ENCODE assay signal across 8 cellular contexts in the genomic region with DNA sequence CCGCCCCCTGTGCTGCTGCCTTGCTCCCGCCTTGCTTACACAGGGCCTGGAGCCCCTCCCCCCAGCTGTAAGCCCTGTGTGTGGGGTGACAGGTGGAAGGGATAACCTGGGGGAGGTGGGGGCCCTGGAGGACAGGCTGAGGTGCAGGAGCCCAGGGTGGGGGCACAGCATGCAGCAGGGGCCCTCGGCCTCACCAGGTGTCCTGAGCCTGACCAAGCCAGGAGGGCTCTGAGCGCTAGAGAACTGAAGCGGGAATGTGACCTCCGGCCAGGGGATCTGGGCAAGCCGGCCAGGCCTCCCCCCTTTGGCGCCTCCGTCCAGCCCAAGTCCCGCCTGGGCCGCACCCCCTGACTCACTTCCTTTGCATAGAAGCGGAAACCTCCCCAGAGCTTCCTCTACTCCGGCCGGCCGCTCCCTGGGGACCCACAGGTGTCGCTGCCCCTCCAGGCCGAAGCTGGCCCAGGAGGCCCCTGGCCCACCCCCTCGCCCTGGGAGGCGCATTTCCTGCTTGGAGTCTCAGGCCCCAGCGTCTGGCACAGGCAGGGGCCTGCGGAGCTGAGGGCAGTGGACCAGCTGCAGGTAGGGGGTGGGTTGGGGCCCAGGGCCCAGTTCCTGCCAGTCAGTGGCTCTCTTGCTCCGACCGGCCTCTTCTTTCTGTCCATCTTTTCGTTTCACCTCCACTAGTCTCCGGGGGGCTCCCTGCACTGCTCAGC. TPM values are rescaled to one million over a fixed set of nuclear protein-coding genes. Genes with fewer than 3 reads are reported as not detected.
DNase-seq lines count a peak whose midpoint lies in the region; ATAC-seq and TF ChIP-seq lines count a peak whose summit lies in the region.

TSS of gene TOR4A (plus strand) at position 398 of the 713 bp plus-strand sequence. CDS start 964 bp downstream, outside the sequence.

- peaks cover 13% of the 10 kb centered on the region for H3K4me1 ChIP-seq in Panc1 (ENCODE audit: control insufficient read depth, insufficient read depth, low read length)

- TF ChIP-seq CTCF in Panc1 (IDR thresholded peaks at IDR 0.05) (peak; percentile 64), cardiac fibroblast (IDR thresholded peaks at IDR 0.05; ENCODE audit: low read depth, low read length) (no peak)

- in situ Hi-C loops in ACHN (cut with HindIII; ENCODE audit: low pct_ligation_motif_present, low pct_unique_long_range_greater_than_20kb, low sequenced_read_pairs) = no loop called here
- in situ Hi-C loops in Panc1 (cut with HindIII; ENCODE audit: low pct_unique_long_range_greater_than_20kb, low sequenced_read_pairs) = no loop called here

- DNase-seq in ACHN = peak; percentile 91
- DNase-seq in Panc1 (ENCODE audit: low read depth, low spot score) = no peak
- DNase-seq in cardiac fibroblast (ENCODE audit: low read depth in 2 of 2) = peak; percentile 92 to 94
- peak; percentile 95 for DNase-seq in islet precursor cell
- DNase-seq in stimulated activated CD8-positive, alpha-beta memory T cell treated with anti-CD3 and anti-CD28 coated beads, Interleukin-4, amount 100 ng/mL, for 48 hours = peak; percentile 68
- DNase-seq in SIG-M5 (lab: John Stamatoyannopoulos, UW) = no peak

- H3K27me3 ChIP-seq in Panc1 (ENCODE audit: control insufficient read depth, insufficient read depth, low read length) = no peaks in the 10 kb centered on the region

- peaks cover 3% of the 10 kb centered on the region; the same call in 1 of the 2 replicates for H3K36me3 ChIP-seq in Panc1 (ENCODE audit: control insufficient read depth, insufficient read depth, low read length)

- peak within 1 kb of the TSS; percentile 84 for H3K27ac ChIP-seq in Panc1 (ENCODE audit: low read length)

- CTCF ChIA-PET in Panc1 (lab: Charles Lee) = interaction anchor here (1.1 kb wide), 1 partner anchor 9 kb away, joined by 3 read pairs; no protein-coding TSS in a partner anchor

- POLR2A ChIA-PET in Panc1 (lab: Charles Lee) = interaction anchor here (0.5 kb wide), 1 partner anchor 10 kb away, joined by 9 read pairs; no protein-coding TSS in a partner anchor

- ATAC-seq in GM18502 (IDR thresholded peaks at IDR 0.05; ENCODE audit: poor library complexity, unreplicated experiment) = peak; percentile 63
- ATAC-seq in HG02943 (IDR thresholded peaks at IDR 0.05; ENCODE audit: low read depth, unreplicated experiment) = peak; percentile 72
- ATAC-seq in Panc1 = peak; percentile 89

- intact Hi-C loops in Panc1 (cut with micrococcal nuclease; ENCODE audit: unreplicated experiment) = no loop called here

- H3K9me3 ChIP-seq in Panc1 (ENCODE audit: control insufficient read depth, insufficient read depth, low read depth, low read length) = no peaks in the 10 kb centered on the region

- peak within 1 kb of the TSS; percentile 55 to 73 for H3K4me3 ChIP-seq in Panc1 (ENCODE audit: low read depth in 2 of 2, low read length in 2 of 2)
- H3K4me3 ChIP-seq in cardiac fibroblast (replicated peaks in 1 of 2; ENCODE audit: low read depth in 2 of 2, low read length in 2 of 2) = peak within 1 kb of the TSS; percentile 61 to 64

- TSS peak; percentile 63 for BruUV-seq in Panc1 (replicated peaks; lab: Mats Ljungman, UMichigan)

RNA-seq across cellular contexts. Expression of gene TOR4A, which starts in this region (rescaled TPM):
- total RNA-seq in Panc1 (2021; ENCODE audit: unreplicated experiment) = 37.1 TPM
- 33.1 TPM for polyA plus RNA-seq in Panc1 (2012; ENCODE audit: insufficient read length)

Comparison
In these comparisons a context has a peak if more than half of its experiments do, and no peak if none do; other contexts are left out.
1. DNase-seq: peak in ACHN (single experiment), cardiac fibroblast (2 of 2), islet precursor cell (single experiment) and stimulated activated CD8-positive, alpha-beta memory T cell treated with anti-CD3 and anti-CD28 coated beads, Interleukin-4, amount 100 ng/mL, for 48 hours (single experiment); none in Panc1 (single experiment) and SIG-M5 (single experiment).
2. Peak in every context shown above with its lines, with median percentiles within 50 percentile points of each other: ATAC-seq.